1 cellular context compared by ENCODE assay signal in the genomic region with DNA sequence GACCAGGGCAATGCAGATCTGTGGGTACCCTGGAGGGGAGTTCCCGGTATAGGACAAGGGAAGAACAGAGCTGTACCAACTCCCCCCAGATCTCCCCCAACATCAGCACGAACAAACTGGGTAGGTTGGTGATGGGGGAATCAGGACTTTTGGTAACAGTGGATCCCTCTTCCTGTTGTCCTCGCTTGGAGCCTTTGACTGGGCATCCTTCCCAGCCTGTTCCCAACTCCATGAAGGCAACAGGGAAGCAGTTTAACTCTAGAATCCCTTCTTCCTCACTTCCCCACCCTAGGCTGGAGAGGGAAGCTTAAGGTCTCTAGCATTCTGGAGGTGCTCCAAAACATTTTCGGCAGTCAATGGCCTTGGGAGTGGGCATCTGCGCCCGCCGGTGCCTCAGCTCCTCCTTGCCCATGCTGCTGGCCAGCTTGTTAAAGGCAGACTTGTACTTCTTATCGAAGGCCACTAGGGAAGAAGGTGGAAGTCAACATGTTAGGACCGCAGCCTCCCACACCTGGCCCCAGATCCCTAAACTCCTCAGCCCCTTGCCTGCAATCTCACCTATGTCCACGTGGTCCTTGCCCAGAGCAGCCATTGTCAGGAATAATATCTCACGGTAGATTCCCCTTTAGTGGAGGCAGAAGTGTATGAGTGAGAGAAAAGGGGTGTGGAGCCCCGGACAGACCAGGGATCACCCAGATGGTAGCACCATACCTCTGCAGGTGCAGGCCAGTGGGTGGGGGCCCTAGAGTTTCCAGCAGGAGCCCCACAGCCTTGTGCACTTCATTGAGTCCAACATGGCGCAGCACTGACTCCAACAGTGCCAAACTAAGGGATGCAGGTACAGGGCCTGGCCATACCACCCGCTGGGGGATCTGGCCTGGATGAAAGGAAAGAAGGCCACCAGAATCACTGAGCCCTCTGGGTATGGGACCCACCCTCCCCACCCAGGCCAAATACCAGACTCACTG.
TF ChIP-seq lines count a peak whose summit lies in the region.

No MANE protein-coding gene starts in this region.

TF ChIP-seq in HepG2, 621 proteins besides CTCF, POLR2A, EP300 and RAD21:
- TF ChIP-seq ZNF605 (CRISPR knock-in tag; IDR thresholded peaks at IDR 0.05) (no peak), TMF1 (CRISPR knock-in tag; IDR thresholded peaks at IDR 0.05; ENCODE audit: low read depth) (no peak), SMAD9 (CRISPR knock-in tag; IDR thresholded peaks at IDR 0.05) (no peak), EHMT2 (IDR thresholded peaks at IDR 0.05; ENCODE audit: borderline replicate concordance, low read depth, low read length) (no peak), ZNF354B (CRISPR knock-in tag; IDR thresholded peaks at IDR 0.05) (no peak), ZNF7 (CRISPR knock-in tag; IDR thresholded peaks at IDR 0.05) (no peak), SNRNP70 (IDR thresholded peaks at IDR 0.05; ENCODE audit: low read depth, low read length) (no peak), ZBTB1 (CRISPR knock-in tag; IDR thresholded peaks at IDR 0.05; ENCODE audit: borderline replicate concordance) (no peak), ZNF552 (CRISPR knock-in tag; IDR thresholded peaks at IDR 0.05; ENCODE audit: borderline replicate concordance) (no peak), CREM (IDR thresholded peaks at IDR 0.05) (no peak), CREM (CRISPR knock-in tag; IDR thresholded peaks at IDR 0.05) (no peak), ZMYM3 (CRISPR knock-in tag; IDR thresholded peaks at IDR 0.05) (no peak), TARDBP (CRISPR knock-in tag; IDR thresholded peaks at IDR 0.05) (no peak), ZC3H4 (CRISPR knock-in tag; IDR thresholded peaks at IDR 0.05; ENCODE audit: borderline replicate concordance) (no peak), HDAC1 (CRISPR knock-in tag; IDR thresholded peaks at IDR 0.05) (no peak)
- TF ChIP-seq, protein P1, sequence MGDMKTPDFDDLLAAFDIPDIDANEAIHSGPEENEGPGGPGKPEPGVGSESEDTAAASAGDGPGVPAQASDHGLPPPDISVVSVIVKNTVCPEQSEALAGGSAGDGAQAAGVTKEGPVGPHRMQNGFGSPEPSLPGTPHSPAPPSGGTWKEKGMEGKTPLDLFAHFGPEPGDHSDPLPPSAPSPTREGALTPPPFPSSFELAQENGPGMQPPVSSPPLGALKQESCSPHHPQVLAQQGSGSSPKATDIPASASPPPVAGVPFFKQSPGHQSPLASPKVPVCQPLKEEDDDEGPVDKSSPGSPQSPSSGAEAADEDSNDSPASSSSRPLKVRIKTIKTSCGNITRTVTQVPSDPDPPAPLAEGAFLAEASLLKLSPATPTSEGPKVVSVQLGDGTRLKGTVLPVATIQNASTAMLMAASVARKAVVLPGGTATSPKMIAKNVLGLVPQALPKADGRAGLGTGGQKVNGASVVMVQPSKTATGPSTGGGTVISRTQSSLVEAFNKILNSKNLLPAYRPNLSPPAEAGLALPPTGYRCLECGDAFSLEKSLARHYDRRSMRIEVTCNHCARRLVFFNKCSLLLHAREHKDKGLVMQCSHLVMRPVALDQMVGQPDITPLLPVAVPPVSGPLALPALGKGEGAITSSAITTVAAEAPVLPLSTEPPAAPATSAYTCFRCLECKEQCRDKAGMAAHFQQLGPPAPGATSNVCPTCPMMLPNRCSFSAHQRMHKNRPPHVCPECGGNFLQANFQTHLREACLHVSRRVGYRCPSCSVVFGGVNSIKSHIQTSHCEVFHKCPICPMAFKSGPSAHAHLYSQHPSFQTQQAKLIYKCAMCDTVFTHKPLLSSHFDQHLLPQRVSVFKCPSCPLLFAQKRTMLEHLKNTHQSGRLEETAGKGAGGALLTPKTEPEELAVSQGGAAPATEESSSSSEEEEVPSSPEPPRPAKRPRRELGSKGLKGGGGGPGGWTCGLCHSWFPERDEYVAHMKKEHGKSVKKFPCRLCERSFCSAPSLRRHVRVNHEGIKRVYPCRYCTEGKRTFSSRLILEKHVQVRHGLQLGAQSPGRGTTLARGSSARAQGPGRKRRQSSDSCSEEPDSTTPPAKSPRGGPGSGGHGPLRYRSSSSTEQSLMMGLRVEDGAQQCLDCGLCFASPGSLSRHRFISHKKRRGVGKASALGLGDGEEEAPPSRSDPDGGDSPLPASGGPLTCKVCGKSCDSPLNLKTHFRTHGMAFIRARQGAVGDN (CRISPR knock-in tag; IDR thresholded peaks at IDR 0.05) = no peak
- TF ChIP-seq, protein P2, sequence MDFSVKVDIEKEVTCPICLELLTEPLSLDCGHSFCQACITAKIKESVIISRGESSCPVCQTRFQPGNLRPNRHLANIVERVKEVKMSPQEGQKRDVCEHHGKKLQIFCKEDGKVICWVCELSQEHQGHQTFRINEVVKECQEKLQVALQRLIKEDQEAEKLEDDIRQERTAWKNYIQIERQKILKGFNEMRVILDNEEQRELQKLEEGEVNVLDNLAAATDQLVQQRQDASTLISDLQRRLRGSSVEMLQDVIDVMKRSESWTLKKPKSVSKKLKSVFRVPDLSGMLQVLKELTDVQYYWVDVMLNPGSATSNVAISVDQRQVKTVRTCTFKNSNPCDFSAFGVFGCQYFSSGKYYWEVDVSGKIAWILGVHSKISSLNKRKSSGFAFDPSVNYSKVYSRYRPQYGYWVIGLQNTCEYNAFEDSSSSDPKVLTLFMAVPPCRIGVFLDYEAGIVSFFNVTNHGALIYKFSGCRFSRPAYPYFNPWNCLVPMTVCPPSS (IDR thresholded peaks at IDR 0.05) = no peak
- TF ChIP-seq, protein P3, sequence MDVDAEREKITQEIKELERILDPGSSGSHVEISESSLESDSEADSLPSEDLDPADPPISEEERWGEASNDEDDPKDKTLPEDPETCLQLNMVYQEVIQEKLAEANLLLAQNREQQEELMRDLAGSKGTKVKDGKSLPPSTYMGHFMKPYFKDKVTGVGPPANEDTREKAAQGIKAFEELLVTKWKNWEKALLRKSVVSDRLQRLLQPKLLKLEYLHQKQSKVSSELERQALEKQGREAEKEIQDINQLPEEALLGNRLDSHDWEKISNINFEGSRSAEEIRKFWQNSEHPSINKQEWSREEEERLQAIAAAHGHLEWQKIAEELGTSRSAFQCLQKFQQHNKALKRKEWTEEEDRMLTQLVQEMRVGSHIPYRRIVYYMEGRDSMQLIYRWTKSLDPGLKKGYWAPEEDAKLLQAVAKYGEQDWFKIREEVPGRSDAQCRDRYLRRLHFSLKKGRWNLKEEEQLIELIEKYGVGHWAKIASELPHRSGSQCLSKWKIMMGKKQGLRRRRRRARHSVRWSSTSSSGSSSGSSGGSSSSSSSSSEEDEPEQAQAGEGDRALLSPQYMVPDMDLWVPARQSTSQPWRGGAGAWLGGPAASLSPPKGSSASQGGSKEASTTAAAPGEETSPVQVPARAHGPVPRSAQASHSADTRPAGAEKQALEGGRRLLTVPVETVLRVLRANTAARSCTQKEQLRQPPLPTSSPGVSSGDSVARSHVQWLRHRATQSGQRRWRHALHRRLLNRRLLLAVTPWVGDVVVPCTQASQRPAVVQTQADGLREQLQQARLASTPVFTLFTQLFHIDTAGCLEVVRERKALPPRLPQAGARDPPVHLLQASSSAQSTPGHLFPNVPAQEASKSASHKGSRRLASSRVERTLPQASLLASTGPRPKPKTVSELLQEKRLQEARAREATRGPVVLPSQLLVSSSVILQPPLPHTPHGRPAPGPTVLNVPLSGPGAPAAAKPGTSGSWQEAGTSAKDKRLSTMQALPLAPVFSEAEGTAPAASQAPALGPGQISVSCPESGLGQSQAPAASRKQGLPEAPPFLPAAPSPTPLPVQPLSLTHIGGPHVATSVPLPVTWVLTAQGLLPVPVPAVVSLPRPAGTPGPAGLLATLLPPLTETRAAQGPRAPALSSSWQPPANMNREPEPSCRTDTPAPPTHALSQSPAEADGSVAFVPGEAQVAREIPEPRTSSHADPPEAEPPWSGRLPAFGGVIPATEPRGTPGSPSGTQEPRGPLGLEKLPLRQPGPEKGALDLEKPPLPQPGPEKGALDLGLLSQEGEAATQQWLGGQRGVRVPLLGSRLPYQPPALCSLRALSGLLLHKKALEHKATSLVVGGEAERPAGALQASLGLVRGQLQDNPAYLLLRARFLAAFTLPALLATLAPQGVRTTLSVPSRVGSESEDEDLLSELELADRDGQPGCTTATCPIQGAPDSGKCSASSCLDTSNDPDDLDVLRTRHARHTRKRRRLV (CRISPR knock-in tag; IDR thresholded peaks at IDR 0.05) = no peak
TF ChIP-seq in HepG2: peak in this region for 0.
